ENCODE assay signal across 13 cellular contexts in the genomic region with DNA sequence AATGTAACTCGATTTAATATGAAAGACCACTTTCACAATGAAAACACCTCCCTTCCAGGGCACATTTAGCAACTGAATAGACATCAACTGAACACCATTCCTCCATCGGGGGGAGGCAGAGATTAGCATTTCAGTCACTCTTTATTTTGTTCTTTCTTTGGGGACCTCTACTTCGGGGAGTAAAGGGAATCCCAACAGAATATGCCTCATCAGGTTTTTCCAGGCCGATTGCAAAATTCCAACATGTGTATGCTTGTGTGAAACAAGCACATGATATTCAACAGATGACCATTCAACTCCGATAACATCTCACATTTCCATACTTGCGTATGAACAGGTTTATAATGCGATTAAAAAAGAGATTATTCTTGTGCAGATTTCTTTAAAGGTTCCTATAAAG.
A peak's percentile ranks its signal among the peaks of the same experiment; 100 is the strongest.
DNase-seq lines count a peak whose midpoint lies in the region; ATAC-seq and TF ChIP-seq lines count a peak whose summit lies in the region.
"Had no signal": no experiment of that assay in that cellular context is flagged by ENCODE, and none has a peak within 500 bp of the region (broad histone marks: within the 10 kb centered on the region; RNA-seq: fewer than 3 reads in every experiment).

No MANE protein-coding gene starts in this region.

- no peaks in the 10 kb centered on the region for H3K4me1 Mint-ChIP-seq in stimulated activated naive B cell treated with anti-CD40 and anti-IgM and Interleukin-4, amounts not matched to agents 10 μg/mL and 1 μg/mL and 100 μg/mL, for 72 hours
- H3K4me1 Mint-ChIP-seq in Calu3 (ENCODE audit: low read depth, unreplicated experiment) = peaks cover 5% of the 10 kb centered on the region

- H3K27ac ChIP-seq in right atrium auricular region = no peak overlapping the region
- H3K27ac ChIP-seq: upper lobe of right lung had no signal

- H3K27me3 ChIP-seq in right atrium auricular region = no peaks in the 10 kb centered on the region
- H3K27me3 ChIP-seq: upper lobe of right lung had no signal

- H3K27ac Mint-ChIP-seq in stimulated activated naive B cell treated with anti-CD40 and anti-IgM and Interleukin-4, amounts not matched to agents 10 μg/mL and 1 μg/mL and 100 μg/mL, for 72 hours = no peak overlapping the region
- no peak overlapping the region for H3K27ac Mint-ChIP-seq in Calu3 (ENCODE audit: unreplicated experiment)
- H3K27ac Mint-ChIP-seq: activated CD8-positive, alpha-beta T cell treated with anti-CD3 and anti-CD28 coated beads, Interleukin-2, amount 10 ng/mL, durations not matched to agents 7 days and 5 days; natural killer cell treated with Interleukin-12 subunit alpha and Interleukin-12 subunit beta and Interleukin-15 and Interleukin-18, amount 100 ng/mL, for 72 hours had no signal

- H3K36me3 ChIP-seq in right atrium auricular region = no peaks in the 10 kb centered on the region

- H3K4me1 ChIP-seq in right atrium auricular region = peaks cover 0 to 7% of the 10 kb centered on the region in 2 donors

- DNase-seq in Right ventricle myocardium superior (no peak), right atrium auricular region (ENCODE audit: low spot score) (no peak), choroid plexus epithelial cell (ENCODE audit: low read depth) (no peak), SHP77 treated with DMSO at 0.1 percent for 48 hours (lab: John Stamatoyannopoulos, UW) (no peak), NCI-H510A treated with DMSO at 0.1 percent for 48 hours (lab: John Stamatoyannopoulos, UW) (no peak), Calu3 (no peak)
- no peak for DNase-seq in stimulated activated naive B cell treated with anti-CD40 and anti-IgM and Interleukin-4, amounts not matched to agents 10 μg/mL and 1 μg/mL and 100 μg/mL, for 72 hours
- DNase-seq: activated CD8-positive, alpha-beta T cell treated with anti-CD3 and anti-CD28 coated beads, Interleukin-2, amount 10 ng/mL, durations not matched to agents 7 days and 5 days; GDM1; NCI-H2029 treated with DMSO at 0.1 percent for 48 hours; upper lobe of right lung had no signal

- intact Hi-C loops in Right ventricle myocardium superior (cut with DNase I) = no loop called here
- intact Hi-C loops in Calu3 (cut with micrococcal nuclease; ENCODE audit: unreplicated experiment) = no loop called here

- H3K4me3 Mint-ChIP-seq in stimulated activated naive B cell treated with anti-CD40 and anti-IgM and Interleukin-4, amounts not matched to agents 10 μg/mL and 1 μg/mL and 100 μg/mL, for 72 hours = no peak overlapping the region
- H3K4me3 Mint-ChIP-seq in Calu3 (ENCODE audit: low read depth, unreplicated experiment) = no peak overlapping the region
- H3K4me3 Mint-ChIP-seq: activated CD8-positive, alpha-beta T cell treated with anti-CD3 and anti-CD28 coated beads, Interleukin-2, amount 10 ng/mL, durations not matched to agents 7 days and 5 days; natural killer cell treated with Interleukin-12 subunit alpha and Interleukin-12 subunit beta and Interleukin-15 and Interleukin-18, amount 100 ng/mL, for 72 hours had no signal

- H3K36me3 Mint-ChIP-seq in stimulated activated naive B cell treated with anti-CD40 and anti-IgM and Interleukin-4, amounts not matched to agents 10 μg/mL and 1 μg/mL and 100 μg/mL, for 72 hours = no peaks in the 10 kb centered on the region
- peaks cover 48% of the 10 kb centered on the region for H3K36me3 Mint-ChIP-seq in Calu3 (ENCODE audit: insufficient read depth, unreplicated experiment)
- H3K36me3 Mint-ChIP-seq: natural killer cell treated with Interleukin-12 subunit alpha and Interleukin-12 subunit beta and Interleukin-15 and Interleukin-18, amount 100 ng/mL, for 72 hours had no signal

- CTCF ChIA-PET in Calu3 (lab: Charles Lee) = no interaction called here

- no TSS peak for BruUV-seq in Calu3 (replicated peaks; lab: Mats Ljungman, UMichigan)

- ATAC-seq in Right ventricle myocardium superior (ENCODE audit: poor library complexity) = peak; percentile 62
- no peak for ATAC-seq in stimulated activated naive B cell treated with anti-CD40 and anti-IgM and Interleukin-4, amounts not matched to agents 10 μg/mL and 1 μg/mL and 100 μg/mL, for 72 hours (replicated peaks)
- ATAC-seq: activated CD8-positive, alpha-beta T cell treated with anti-CD3 and anti-CD28 coated beads, Interleukin-2, amount 10 ng/mL, durations not matched to agents 7 days and 5 days; natural killer cell treated with Interleukin-12 subunit alpha and Interleukin-12 subunit beta and Interleukin-15 and Interleukin-18, amount 100 ng/mL, for 72 hours; upper lobe of right lung had no signal

- H3K4me3 ChIP-seq in right atrium auricular region = peak overlapping the region in 1 of 2 donors; percentile 5
- no peak overlapping the region for H3K4me3 ChIP-seq in choroid plexus epithelial cell (ENCODE audit: low read depth, low read length)
- H3K4me3 ChIP-seq in iPS-18c (ENCODE audit: insufficient read depth, low read depth, low read length) = peak overlapping the region; percentile 57; the same call in 1 of the 2 replicates
- H3K4me3 ChIP-seq: upper lobe of right lung had no signal

- no peak for TF ChIP-seq CTCF in right atrium auricular region (IDR thresholded peaks at IDR 0.05)
- TF ChIP-seq CTCF in choroid plexus epithelial cell (conservative IDR thresholded peaks at IDR 0.05; ENCODE audit: low read depth, low read length) = peak; percentile 17
- TF ChIP-seq CTCF in Calu3 (IDR thresholded peaks at IDR 0.05; ENCODE audit: unreplicated experiment) = no peak

- H3K9me3 ChIP-seq in right atrium auricular region (no peaks in the 10 kb centered on the region), iPS-18c (ENCODE audit: control insufficient read depth, insufficient read depth, low read length) (no peaks in the 10 kb centered on the region)
- H3K9me3 ChIP-seq: upper lobe of right lung had no signal

- H3K9me3 Mint-ChIP-seq in stimulated activated naive B cell treated with anti-CD40 and anti-IgM and Interleukin-4, amounts not matched to agents 10 μg/mL and 1 μg/mL and 100 μg/mL, for 72 hours = no peaks in the 10 kb centered on the region
- no peaks in the 10 kb centered on the region for H3K9me3 Mint-ChIP-seq in Calu3 (ENCODE audit: low read depth, unreplicated experiment)
- H3K9me3 Mint-ChIP-seq: natural killer cell treated with Interleukin-12 subunit alpha and Interleukin-12 subunit beta and Interleukin-15 and Interleukin-18, amount 100 ng/mL, for 72 hours had no signal

- H3K27me3 Mint-ChIP-seq in stimulated activated naive B cell treated with anti-CD40 and anti-IgM and Interleukin-4, amounts not matched to agents 10 μg/mL and 1 μg/mL and 100 μg/mL, for 72 hours = peaks cover 9 to 18% of the 10 kb centered on the region in 2 donors
- no peaks in the 10 kb centered on the region for H3K27me3 Mint-ChIP-seq in Calu3 (ENCODE audit: unreplicated experiment)
